In the genomic region with DNA sequence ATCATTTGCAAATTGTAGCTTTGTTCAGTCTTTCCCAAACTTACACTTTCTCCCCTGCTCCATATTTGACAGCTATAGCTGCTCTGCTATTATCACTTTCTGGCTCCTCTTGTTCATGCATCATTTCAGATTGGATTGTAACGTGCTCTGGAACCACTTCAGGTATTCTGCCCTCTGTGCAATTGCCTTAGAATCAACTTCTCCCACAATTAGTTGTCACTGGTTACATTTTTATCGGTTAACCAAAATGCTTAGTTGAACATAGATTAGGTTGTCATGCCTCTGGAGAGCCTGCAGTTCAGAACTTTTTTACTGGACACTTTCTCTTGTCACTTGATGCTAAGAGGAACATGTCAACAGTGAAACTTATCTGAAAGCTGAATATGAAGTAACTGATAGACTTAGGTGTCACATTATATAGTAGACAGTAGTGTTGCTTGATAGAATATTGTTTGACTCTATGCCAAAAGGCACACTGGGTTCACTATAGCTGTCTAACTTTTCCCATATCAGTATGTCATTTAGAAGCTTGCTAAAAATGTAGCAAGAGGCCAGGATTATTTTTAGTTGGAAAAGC, we compare ENCODE assay signal across 21 cellular contexts.
DNase-seq lines count a peak whose midpoint lies in the region; ATAC-seq and TF ChIP-seq lines count a peak whose summit lies in the region.
"Had no signal": no experiment of that assay in that cellular context is flagged by ENCODE, and none has a peak within 500 bp of the region (broad histone marks: within the 10 kb centered on the region; RNA-seq: fewer than 3 reads in every experiment).

No MANE protein-coding gene starts in this region.

- H3K27me3 ChIP-seq in heart right ventricle (no peaks in the 10 kb centered on the region), adrenal gland (no peaks in the 10 kb centered on the region)
- H3K27me3 ChIP-seq: SJSA1 had no signal

- TF ChIP-seq POLR2A in adrenal gland (IDR thresholded peaks at IDR 0.05): no peak

- H3K4me3 Mint-ChIP-seq in activated T-helper 17 cell treated with anti-CD3 and anti-CD28 coated beads, Interleukin-2, amount 50 U/mL, for 72 hours: no peak overlapping the region
- no peak overlapping the region for H3K4me3 Mint-ChIP-seq in stimulated activated effector memory CD8-positive, alpha-beta T cell treated with anti-CD3 and anti-CD28 coated beads, Interleukin-12 subunit alpha, Interleukin-12 subunit beta, amount 100 ng/mL, for 72 hours
- H3K4me3 Mint-ChIP-seq in activated naive CD4-positive, alpha-beta T cell treated with anti-CD3 and anti-CD28 coated beads for 36 hours: no peak overlapping the region
- H3K4me3 Mint-ChIP-seq: CD8-positive, alpha-beta memory T cell; IgD-negative memory B cell had no signal

- CTCF ChIA-PET in activated naive CD4-positive, alpha-beta T cell treated with anti-CD3 and anti-CD28 coated beads for 36 hours (lab: Charles Lee): no interaction called here

- H3K27me3 Mint-ChIP-seq in activated T-helper 17 cell treated with anti-CD3 and anti-CD28 coated beads, Interleukin-2, amount 50 U/mL, for 72 hours: peaks cover 3% of the 10 kb centered on the region
- H3K27me3 Mint-ChIP-seq in activated naive CD4-positive, alpha-beta T cell treated with anti-CD3 and anti-CD28 coated beads for 36 hours (ENCODE audit: low read depth): peaks cover 13% of the 10 kb centered on the region

- WGBS in heart right ventricle, 2 donors: 27 to 49% methylated on average over 2 of the region's 2 CpGs
- 68 to 72% (median 71%) methylated on average over 2 of the region's 2 CpGs for WGBS in adrenal gland, 4 donors

- peak; percentile 3 for DNase-seq in NCI-H510A treated with DMSO at 0.1 percent for 48 hours (lab: John Stamatoyannopoulos, UW)
- no peak for DNase-seq in NCI-H510A (lab: John Stamatoyannopoulos, UW)
- peak in 1 of 2 donors; percentile 9 for DNase-seq in heart right ventricle
- no peak for DNase-seq in stimulated activated effector memory CD8-positive, alpha-beta T cell treated with anti-CD3 and anti-CD28 coated beads, Interleukin-12 subunit alpha, Interleukin-12 subunit beta, amount 100 ng/mL, for 72 hours (ENCODE audit: low spot score in 2 of 2)
- no peak for DNase-seq in adrenal gland
- no peak for DNase-seq in activated naive CD4-positive, alpha-beta T cell treated with anti-CD3 and anti-CD28 coated beads for 36 hours
- DNase-seq: 8988T; C1 segment of cervical spinal cord; Calu3; CD8-positive, alpha-beta memory T cell; DMS153; GF-D8; NCI-H1105; NCI-H146; NCI-H2081; NCI-H446; NK-92 treated with Interleukin-12 subunit alpha and Interleukin-12 subunit beta, amount 100 ng/mL, for 24 hours had no signal

- H3K9me3 ChIP-seq in heart right ventricle (no peaks in the 10 kb centered on the region), adrenal gland (replicated peaks in 1 of 3) (no peaks in the 10 kb centered on the region)
- H3K9me3 ChIP-seq: SJSA1 had no signal

- no peaks in the 10 kb centered on the region for H3K4me1 Mint-ChIP-seq in activated T-helper 17 cell treated with anti-CD3 and anti-CD28 coated beads, Interleukin-2, amount 50 U/mL, for 72 hours
- no peaks in the 10 kb centered on the region for H3K4me1 Mint-ChIP-seq in stimulated activated effector memory CD8-positive, alpha-beta T cell treated with anti-CD3 and anti-CD28 coated beads, Interleukin-12 subunit alpha, Interleukin-12 subunit beta, amount 100 ng/mL, for 72 hours
- peaks cover 6% of the 10 kb centered on the region for H3K4me1 Mint-ChIP-seq in activated naive CD4-positive, alpha-beta T cell treated with anti-CD3 and anti-CD28 coated beads for 36 hours (ENCODE audit: low read depth)
- H3K4me1 Mint-ChIP-seq: CD8-positive, alpha-beta memory T cell; IgD-negative memory B cell had no signal

- no peak overlapping the region for H3K27ac Mint-ChIP-seq in activated T-helper 17 cell treated with anti-CD3 and anti-CD28 coated beads, Interleukin-2, amount 50 U/mL, for 72 hours
- no peak overlapping the region for H3K27ac Mint-ChIP-seq in stimulated activated effector memory CD8-positive, alpha-beta T cell treated with anti-CD3 and anti-CD28 coated beads, Interleukin-12 subunit alpha, Interleukin-12 subunit beta, amount 100 ng/mL, for 72 hours
- H3K27ac Mint-ChIP-seq in activated naive CD4-positive, alpha-beta T cell treated with anti-CD3 and anti-CD28 coated beads for 36 hours: no peak overlapping the region
- H3K27ac Mint-ChIP-seq: IgD-negative memory B cell had no signal

- peak; percentile 19 for ATAC-seq in activated T-helper 17 cell treated with anti-CD3 and anti-CD28 coated beads, Interleukin-2, amount 50 U/mL, for 72 hours (replicated peaks)
- ATAC-seq in heart right ventricle: peak; percentile 60 to 96 (median 92)
- ATAC-seq in stimulated activated effector memory CD8-positive, alpha-beta T cell treated with anti-CD3 and anti-CD28 coated beads, Interleukin-12 subunit alpha, Interleukin-12 subunit beta, amount 100 ng/mL, for 72 hours: peak; percentile 37
- ATAC-seq: Panc1 had no signal

- H3K27ac ChIP-seq in heart right ventricle (peak overlapping the region in 7 of 10 donors; percentile 32 to 75 (median 54)), adrenal gland (no peak overlapping the region)
- H3K27ac ChIP-seq: SJSA1 had no signal

- no peaks in the 10 kb centered on the region for H3K9me3 Mint-ChIP-seq in activated T-helper 17 cell treated with anti-CD3 and anti-CD28 coated beads, Interleukin-2, amount 50 U/mL, for 72 hours
- H3K9me3 Mint-ChIP-seq in stimulated activated effector memory CD8-positive, alpha-beta T cell treated with anti-CD3 and anti-CD28 coated beads, Interleukin-12 subunit alpha, Interleukin-12 subunit beta, amount 100 ng/mL, for 72 hours: peaks cover 3% of the 10 kb centered on the region
- H3K9me3 Mint-ChIP-seq in activated naive CD4-positive, alpha-beta T cell treated with anti-CD3 and anti-CD28 coated beads for 36 hours: no peaks in the 10 kb centered on the region

- H3K36me3 ChIP-seq in heart right ventricle: no peaks in the 10 kb centered on the region
- H3K36me3 ChIP-seq in adrenal gland (replicated peaks in 1 of 2): no peaks in the 10 kb centered on the region
- H3K36me3 ChIP-seq: SJSA1 had no signal

- H3K4me3 ChIP-seq in heart right ventricle (peak overlapping the region in 6 of 10 donors; percentile 1 to 33 (median 12)), adrenal gland (no peak overlapping the region)
- H3K4me3 ChIP-seq: SJSA1 had no signal

- H3K36me3 Mint-ChIP-seq in activated T-helper 17 cell treated with anti-CD3 and anti-CD28 coated beads, Interleukin-2, amount 50 U/mL, for 72 hours (ENCODE audit: low read depth): no peaks in the 10 kb centered on the region
- no peaks in the 10 kb centered on the region for H3K36me3 Mint-ChIP-seq in stimulated activated effector memory CD8-positive, alpha-beta T cell treated with anti-CD3 and anti-CD28 coated beads, Interleukin-12 subunit alpha, Interleukin-12 subunit beta, amount 100 ng/mL, for 72 hours
- no peaks in the 10 kb centered on the region for H3K36me3 Mint-ChIP-seq in activated naive CD4-positive, alpha-beta T cell treated with anti-CD3 and anti-CD28 coated beads for 36 hours (ENCODE audit: low read depth)
- H3K36me3 Mint-ChIP-seq: CD8-positive, alpha-beta memory T cell; IgD-negative memory B cell had no signal

- TF ChIP-seq CTCF in heart right ventricle (IDR thresholded peaks at IDR 0.05) (no peak), adrenal gland (IDR thresholded peaks at IDR 0.05) (no peak)

- peaks cover 0 to 16% (median 0%) of the 10 kb centered on the region in 9 donors for H3K4me1 ChIP-seq in heart right ventricle
- no peaks in the 10 kb centered on the region for H3K4me1 ChIP-seq in adrenal gland (replicated peaks in 1 of 2)
- H3K4me1 ChIP-seq: SJSA1 had no signal

- intact Hi-C loops in heart right ventricle (cut with DNase I) (no loop called here), adrenal gland (cut with DNase I) (no loop called here)
- intact Hi-C loops in activated naive CD4-positive, alpha-beta T cell treated with anti-CD3 and anti-CD28 coated beads for 36 hours (cut with micrococcal nuclease): no loop called here

Comparison
In these comparisons a context has a peak if more than half of its experiments do, and no peak if none do; other contexts are left out.
1. ATAC-seq: peak in every context shown above with its lines; median percentile 92 in heart right ventricle; 37 in stimulated activated effector memory CD8-positive, alpha-beta T cell treated with anti-CD3 and anti-CD28 coated beads, Interleukin-12 subunit alpha, Interleukin-12 subunit beta, amount 100 ng/mL, for 72 hours; 19 in activated T-helper 17 cell treated with anti-CD3 and anti-CD28 coated beads, Interleukin-2, amount 50 U/mL, for 72 hours.
2. H3K27ac ChIP-seq: peak in heart right ventricle (7 of 10); none in adrenal gland (0 of 5).
3. H3K4me3 ChIP-seq: peak in heart right ventricle (6 of 10); none in adrenal gland (0 of 4).